Comparison of ENCODE assay signal across 8 cellular contexts in the genomic region with DNA sequence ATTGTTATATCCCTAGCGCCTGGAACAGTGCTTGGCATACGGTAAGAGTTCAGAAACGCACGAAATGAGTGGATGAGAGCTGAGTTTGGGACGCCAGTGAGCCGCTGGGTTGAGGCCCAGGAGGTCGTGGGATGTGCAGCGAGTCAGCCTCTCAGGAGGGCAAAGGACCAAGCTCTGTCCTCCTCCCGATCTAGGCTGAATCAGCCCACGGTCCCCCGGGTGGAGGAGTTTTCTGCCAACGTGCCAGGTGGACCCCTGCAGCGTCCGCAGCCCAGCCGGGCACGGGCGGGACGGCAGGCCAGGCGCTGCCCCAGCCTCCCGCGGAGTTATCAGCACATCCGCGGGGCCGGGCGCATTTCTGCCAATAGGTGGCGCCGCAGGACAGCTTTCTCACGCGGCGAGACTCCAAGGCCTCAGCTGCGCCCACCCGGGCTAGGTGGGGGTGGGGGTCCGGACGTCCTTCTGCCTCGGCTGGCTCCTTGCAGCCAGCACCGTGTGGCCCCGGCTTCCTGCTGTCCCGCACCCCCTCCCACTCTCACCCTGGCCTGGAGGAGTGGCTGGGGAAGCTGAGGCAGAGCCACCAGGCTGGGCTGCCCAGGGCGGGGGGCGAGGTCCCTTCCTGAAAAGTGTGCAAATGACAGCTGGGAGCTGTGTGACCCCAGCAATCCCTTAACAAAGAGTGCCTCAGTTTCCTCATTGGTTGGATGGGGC. TPM values are rescaled to one million over a fixed set of nuclear protein-coding genes. Genes with fewer than 3 reads are reported as not detected.
DNase-seq lines count a peak whose midpoint lies in the region; ATAC-seq, FAIRE-seq and TF ChIP-seq lines count a peak whose summit lies in the region.

No MANE protein-coding gene starts in this region.

- no peak overlapping the region for H3K4ac ChIP-seq in trophoblast cell (ENCODE audit: low read depth, low read length)

- H3K4me3 ChIP-seq in trophoblast cell (ENCODE audit: low read depth, low read length): no peak overlapping the region
- H3K4me3 ChIP-seq in upper lobe of right lung: no peak overlapping the region

- TF ChIP-seq CTCF in upper lobe of right lung (IDR thresholded peaks at IDR 0.05): peak; percentile 96

- H3K27ac ChIP-seq in trophoblast cell (ENCODE audit: low read depth, low read length) (no peak overlapping the region), upper lobe of right lung (no peak overlapping the region)

- H3K9me3 ChIP-seq in trophoblast cell (ENCODE audit: insufficient read depth, low read depth, low read length): no peaks in the 10 kb centered on the region
- no peaks in the 10 kb centered on the region for H3K9me3 ChIP-seq in upper lobe of right lung

- no CpG with 5 or more reads among the region's 40 CpGs for WGBS in trophoblast cell (ENCODE audit: extremely low coverage, insufficient coverage, insufficient read length)

- H3K79me2 ChIP-seq in trophoblast cell (ENCODE audit: control insufficient read depth, insufficient read depth, low read length, poor library complexity): peaks cover 9% of the 10 kb centered on the region

- H4K8ac ChIP-seq in trophoblast cell (ENCODE audit: low read depth, low read length): peak overlapping the region; percentile 81

- H3K4me2 ChIP-seq in trophoblast cell (ENCODE audit: low read length): peak overlapping the region; percentile 57

- H2BK120ac ChIP-seq in trophoblast cell (ENCODE audit: insufficient read depth, low read length, poor library complexity): no peak overlapping the region

- H3K27me3 ChIP-seq in trophoblast cell (ENCODE audit: insufficient read depth, low read length) (no peaks in the 10 kb centered on the region), upper lobe of right lung (no peaks in the 10 kb centered on the region)

- H2BK12ac ChIP-seq in trophoblast cell (ENCODE audit: low read length): peak overlapping the region; percentile 6

- H3K23ac ChIP-seq in trophoblast cell (ENCODE audit: low read length): no peak overlapping the region

- H3K36me3 ChIP-seq in trophoblast cell (ENCODE audit: control insufficient read depth in 1 of 2, insufficient read depth in 2 of 2, low read length in 2 of 2) (peaks cover 7 to 8% of the 10 kb centered on the region in 2 experiments), upper lobe of right lung (peaks cover 10% of the 10 kb centered on the region)

- no peak overlapping the region for H2AK5ac ChIP-seq in trophoblast cell (ENCODE audit: low read length)

- peak; percentile 81 for FAIRE-seq in HTR-8/SVneo (lab: Jason Lieb, UNC)

- H4K91ac ChIP-seq in trophoblast cell (ENCODE audit: low read depth, low read length): peak overlapping the region; percentile 61

- intact Hi-C loops in Right ventricle myocardium inferior (cut with DNase I): loop anchor here (2.0 to 5.0 kb wide), 3 partner anchors 217 to 812 kb away; partner anchors contain the start of genes ADSL and RPL3
- intact Hi-C loops in upper lobe of right lung (cut with DNase I): loop anchor here (5.0 kb wide), 2 partner anchors 37 to 488 kb away; no protein-coding TSS in a partner anchor

- H2AFZ ChIP-seq in trophoblast cell (ENCODE audit: insufficient read depth, low read length, poor library complexity): peak overlapping the region; percentile 89

- H3K4me1 ChIP-seq in trophoblast cell (ENCODE audit: control insufficient read depth in 1 of 2, insufficient read depth in 2 of 2, low read length in 2 of 2): peaks cover 4 to 13% of the 10 kb centered on the region in 2 experiments
- H3K4me1 ChIP-seq in upper lobe of right lung: peaks cover 27% of the 10 kb centered on the region

- H3K14ac ChIP-seq in trophoblast cell (ENCODE audit: low read length): peak overlapping the region; percentile 8

- H4K12ac ChIP-seq in trophoblast cell (ENCODE audit: low read depth, low read length): peak overlapping the region; percentile 32

- H3K18ac ChIP-seq in trophoblast cell (ENCODE audit: low read length): no peak overlapping the region

- ATAC-seq in Right ventricle myocardium inferior: peak; percentile 27
- ATAC-seq in upper lobe of right lung: peak; percentile 56

- DNase-seq in COLO829 (ENCODE audit: low spot score) (peak; percentile 86), HTR-8/SVneo (ENCODE audit: insufficient read length, low spot score) (peak; percentile 72), SHP77 treated with DMSO at 0.1 percent for 48 hours (lab: John Stamatoyannopoulos, UW) (peak; percentile 13), Right ventricle myocardium inferior (ENCODE audit: missing footprints) (peak; percentile 95), trophoblast cell (peak; percentile 52 to 77), upper lobe of right lung (peak; percentile 89), GF-D8 (lab: John Stamatoyannopoulos, UW) (no peak)
- peak; percentile 69 to 87 (median 76) for DNase-seq in activated naive CD4-positive, alpha-beta T cell (lab: John Stamatoyannopoulos, UW)

- H2BK5ac ChIP-seq in trophoblast cell (ENCODE audit: low read depth, low read length, poor library complexity): no peak overlapping the region

- H3K79me1 ChIP-seq in trophoblast cell (ENCODE audit: low read length): peaks cover 5% of the 10 kb centered on the region

- H3K9ac ChIP-seq in trophoblast cell (ENCODE audit: low read length): no peak overlapping the region

RNA-seq across cellular contexts. Expression of gene RPS19BP1, which starts 2.2 kb away (rescaled TPM):
- total RNA-seq in Right ventricle myocardium inferior: 61.9 TPM
- 87.1 and 87.7 TPM in 2 replicates for polyA plus RNA-seq in trophoblast cell (2013)
- 72.5 TPM for total RNA-seq in upper lobe of right lung

RNA-seq across cellular contexts. Expression of gene ATF4, which starts 14.4 kb away (rescaled TPM):
- total RNA-seq in Right ventricle myocardium inferior: 204 TPM
- polyA plus RNA-seq in trophoblast cell (2013): 602 and 615 TPM in 2 replicates
- total RNA-seq in upper lobe of right lung: 327 TPM

RNA-seq across cellular contexts. Expression of gene MIEF1, which starts 32.7 kb away (rescaled TPM):
- total RNA-seq in Right ventricle myocardium inferior (17.3 TPM), upper lobe of right lung (24.3 TPM)
- polyA plus RNA-seq in trophoblast cell (2013): 26.5 and 27.5 TPM in 2 replicates

RNA-seq across cellular contexts. Expression of gene CACNA1I, which starts 35.8 kb away (rescaled TPM):
- total RNA-seq in Right ventricle myocardium inferior: not detected
- polyA plus RNA-seq in trophoblast cell (2013): 0.08 and 0.10 TPM in 2 replicates
- total RNA-seq in upper lobe of right lung: 0.32 TPM
